In the genomic region with DNA sequence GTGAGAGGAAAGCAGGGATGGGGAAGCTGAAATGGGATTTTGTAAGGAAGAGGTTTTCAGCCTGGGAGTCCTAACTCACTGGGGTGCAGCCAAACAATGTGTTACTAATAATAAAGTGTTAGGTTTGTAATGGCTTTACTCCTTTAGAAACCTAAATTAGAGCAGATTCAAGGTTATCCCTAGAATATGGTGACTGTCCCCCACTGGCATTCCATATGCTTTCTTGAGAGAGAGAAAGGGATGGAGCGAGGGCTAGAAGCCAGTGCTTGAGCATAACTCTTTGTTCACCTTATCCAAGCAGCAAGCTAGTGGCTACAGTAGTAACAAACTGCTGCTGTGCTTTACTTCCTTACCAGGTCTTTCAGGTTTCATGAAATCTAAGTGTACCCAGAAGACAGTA, we compare ENCODE assay signal across 17 cellular contexts.
DNase-seq lines count a peak whose midpoint lies in the region; ATAC-seq and TF ChIP-seq lines count a peak whose summit lies in the region.
"Had no signal": no experiment of that assay in that cellular context is flagged by ENCODE, and none has a peak within 500 bp of the region (broad histone marks: within the 10 kb centered on the region; RNA-seq: fewer than 3 reads in every experiment).

No MANE protein-coding gene starts in this region.

- no peak overlapping the region for H3K27ac ChIP-seq in IMR-90 (ENCODE audit: insufficient read depth, low read length)
- no peak overlapping the region for H3K27ac ChIP-seq in osteoblast (ENCODE audit: low read depth, low read length)
- H3K27ac ChIP-seq: BLaER1 had no signal

- H2AK9ac ChIP-seq in IMR-90 (replicated peaks; ENCODE audit: low read depth, low read length, poor library complexity) = no peak overlapping the region

- no peaks in the 10 kb centered on the region for H3K79me2 ChIP-seq in osteoblast (ENCODE audit: insufficient read depth, low read length)

- POLR2A ChIA-PET in IMR-90 (lab: Charles Lee; ENCODE audit: unreplicated experiment) = no interaction called here

- dilution Hi-C loops in IMR-90 (cut with HindIII; ENCODE audit: low sequenced_read_pairs, unreplicated experiment) = no loop called here

- H3K23ac ChIP-seq in IMR-90 (ENCODE audit: low read depth, low read length) = no peak overlapping the region

- no peak for ATAC-seq in IMR-90 (ENCODE audit: low read depth)
- ATAC-seq: GM12878, HepG2 had no signal

- H3K4me3 Mint-ChIP-seq in osteocyte (ENCODE audit: unreplicated experiment) (no peak overlapping the region), chondrocyte (ENCODE audit: unreplicated experiment) (no peak overlapping the region)
- H3K4me3 Mint-ChIP-seq: CD14-positive monocyte; CD4-positive, alpha-beta memory T cell had no signal

- H4K5ac ChIP-seq in IMR-90 (ENCODE audit: low read depth, low read length) = no peak overlapping the region

- no peak overlapping the region for H2BK15ac ChIP-seq in IMR-90 (ENCODE audit: low read depth, low read length)

- no CpG with 5 or more reads among the region's 1 CpG for WGBS in IMR-90 (ENCODE audit: extremely low coverage in 2 of 2, insufficient read length in 1 of 2), 2 experiments

- H3K18ac ChIP-seq in IMR-90 (ENCODE audit: low read depth, low read length) = no peak overlapping the region

- no peak overlapping the region for H3K9ac ChIP-seq in IMR-90 (ENCODE audit: low read depth, low read length)
- H3K9ac ChIP-seq: BLaER1 had no signal

- no TSS peak for BruUV-seq in IMR-90 (replicated peaks; lab: Mats Ljungman, UMichigan)

- no peaks in the 10 kb centered on the region for H3K9me1 ChIP-seq in IMR-90 (ENCODE audit: insufficient read depth, low read length)

- H3K27ac Mint-ChIP-seq in osteocyte (ENCODE audit: unreplicated experiment) (no peak overlapping the region), chondrocyte (ENCODE audit: unreplicated experiment) (no peak overlapping the region)
- H3K27ac Mint-ChIP-seq: CD14-positive monocyte; CD4-positive, alpha-beta memory T cell had no signal

- H3K4me1 ChIP-seq in IMR-90 (ENCODE audit: control insufficient read depth, insufficient read depth, low read length) (0 out of 2 replicates have a peak, but pooled peaks cover 2% of the 10 kb centered on the region), osteoblast (ENCODE audit: insufficient read depth, low read length) (no peaks in the 10 kb centered on the region)
- H3K4me1 ChIP-seq: BLaER1, HAP-1 had no signal

- DNase-seq in IMR-90 (no peak), cerebellum (ENCODE audit: low spot score) (peak; percentile 54), osteoblast (ENCODE audit: insufficient read length, low spot score, missing footprints) (no peak), osteocyte (ENCODE audit: extremely low spot score, unreplicated experiment) (no peak), chondrocyte (ENCODE audit: low spot score) (no peak), H4 (ENCODE audit: low spot score) (no peak), NCI-H2107 (lab: John Stamatoyannopoulos, UW) (no peak)
- DNase-seq: 8988T; Calu3; CD4-positive, alpha-beta memory T cell; DMS79 treated with DMSO at 0.1 percent for 48 hours; GOT3 had no signal

- no peak overlapping the region for H3K4me3 ChIP-seq in IMR-90 (ENCODE audit: insufficient read depth, low read depth, low read length)
- H3K4me3 ChIP-seq in osteoblast (ENCODE audit: insufficient read depth, low read length) = no peak overlapping the region
- H3K4me3 ChIP-seq: BLaER1, GM12878, HAP-1 had no signal

- H4K8ac ChIP-seq in IMR-90 (ENCODE audit: low read depth in 2 of 2, low read length in 2 of 2) = no peak overlapping the region

- intact Hi-C loops in IMR-90 (cut with micrococcal nuclease) = no loop called here

- no peak overlapping the region for H2AFZ ChIP-seq in IMR-90 (replicated peaks; ENCODE audit: low read length, poor library complexity)
- peak overlapping the region; percentile 21 for H2AFZ ChIP-seq in osteoblast (ENCODE audit: low read length)

- no peak overlapping the region for H3K14ac ChIP-seq in IMR-90 (replicated peaks; ENCODE audit: low read depth, low read length)

- H3K27me3 ChIP-seq in IMR-90 (ENCODE audit: control insufficient read depth, insufficient read depth, low read length) = no peaks in the 10 kb centered on the region
- no peaks in the 10 kb centered on the region for H3K27me3 ChIP-seq in osteoblast (ENCODE audit: insufficient read depth, low read length)
- H3K27me3 ChIP-seq: BLaER1 had no signal

- no peak overlapping the region for H3K4ac ChIP-seq in IMR-90 (ENCODE audit: low read depth, low read length)

- H3K4me1 Mint-ChIP-seq in osteocyte (ENCODE audit: unreplicated experiment) (peaks cover 9% of the 10 kb centered on the region), chondrocyte (ENCODE audit: low read depth) (peaks cover 22% of the 10 kb centered on the region)
- H3K4me1 Mint-ChIP-seq: CD14-positive monocyte; CD4-positive, alpha-beta memory T cell had no signal

- no peak overlapping the region for H4K91ac ChIP-seq in IMR-90 (ENCODE audit: insufficient read depth, low read depth, low read length)

- H3K4me2 ChIP-seq in IMR-90 (ENCODE audit: low read depth, low read length) (no peak overlapping the region), osteoblast (ENCODE audit: insufficient read depth, low read length) (no peak overlapping the region)
- H3K4me2 ChIP-seq: BLaER1 had no signal

- H3K9me3 ChIP-seq in IMR-90 (ENCODE audit: control insufficient read depth, insufficient read depth, low read length) (no peaks in the 10 kb centered on the region), osteoblast (ENCODE audit: low read depth, low read length) (no peaks in the 10 kb centered on the region)
- H3K9me3 ChIP-seq: BLaER1, HAP-1 had no signal

- no peak for TF ChIP-seq RAD21 in IMR-90 (IDR thresholded peaks at IDR 0.05; ENCODE audit: low read length)

- no peaks in the 10 kb centered on the region for H3K79me1 ChIP-seq in IMR-90 (ENCODE audit: low read depth in 1 of 2, low read length in 2 of 2)

- TF ChIP-seq POLR2A in IMR-90 (IDR thresholded peaks at IDR 0.05; ENCODE audit: low read depth, low read length) = no peak

- 0 out of 2 replicates have a peak overlapping the region, but pooled peaks have one; percentile 16 for H2BK120ac ChIP-seq in IMR-90 (ENCODE audit: low read depth, low read length)

- peaks cover 7% of the 10 kb centered on the region for H3K9me3 Mint-ChIP-seq in osteocyte (ENCODE audit: unreplicated experiment)
- H3K9me3 Mint-ChIP-seq in chondrocyte (ENCODE audit: low read depth) = peaks cover 17% of the 10 kb centered on the region

- H3K27me3 Mint-ChIP-seq in osteocyte (ENCODE audit: unreplicated experiment) = no peaks in the 10 kb centered on the region
- H3K27me3 Mint-ChIP-seq in chondrocyte (ENCODE audit: low read depth) = no peaks in the 10 kb centered on the region

- peaks cover 5% of the 10 kb centered on the region for H3K36me3 Mint-ChIP-seq in osteocyte (ENCODE audit: unreplicated experiment)
- peaks cover 3% of the 10 kb centered on the region for H3K36me3 Mint-ChIP-seq in chondrocyte (ENCODE audit: low read depth)
- H3K36me3 Mint-ChIP-seq: CD14-positive monocyte; CD4-positive, alpha-beta memory T cell had no signal

- no peak overlapping the region for H2BK5ac ChIP-seq in IMR-90 (ENCODE audit: low read depth, low read length, poor library complexity, severe bottlenecking)

- H3K56ac ChIP-seq in IMR-90 (ENCODE audit: extremely low read depth, insufficient read depth, low read length) = no peak overlapping the region

- CTCF ChIA-PET in IMR-90 (lab: Yijun Ruan, JAX) = no interaction called here

- H2AK5ac ChIP-seq in IMR-90 (ENCODE audit: low read depth, low read length) = no peak overlapping the region

- in situ Hi-C loops in IMR-90 (cut with MboI; ENCODE audit: low sequenced_read_pairs) = no loop called here

- H3K36me3 ChIP-seq in IMR-90 (ENCODE audit: control insufficient read depth, insufficient read depth, low read length) (no peaks in the 10 kb centered on the region), osteoblast (ENCODE audit: insufficient read depth, low read length) (no peaks in the 10 kb centered on the region)
- H3K36me3 ChIP-seq: BLaER1, HAP-1 had no signal

- H2BK20ac ChIP-seq in IMR-90 (ENCODE audit: low read depth, low read length) = no peak overlapping the region

- TF ChIP-seq CTCF in IMR-90 (conservative IDR thresholded peaks at IDR 0.05; ENCODE audit: low read depth, low read length) = no peak
- TF ChIP-seq CTCF in osteoblast (IDR thresholded peaks at IDR 0.05; ENCODE audit: extremely low read depth, low read depth, low read length) = no peak
- no peak for TF ChIP-seq CTCF in osteocyte (IDR thresholded peaks at IDR 0.05)
- no peak for TF ChIP-seq CTCF in chondrocyte (IDR thresholded peaks at IDR 0.05)

- H4K20me1 ChIP-seq in IMR-90 (ENCODE audit: insufficient read depth, low read length) (no peaks in the 10 kb centered on the region), osteoblast (ENCODE audit: insufficient read depth, low read length) (no peaks in the 10 kb centered on the region)
- H4K20me1 ChIP-seq: BLaER1 had no signal

TF ChIP-seq in IMR-90, 13 proteins besides CTCF, POLR2A, EP300 and RAD21 (continues in another document):
- TF ChIP-seq, protein P1, sequence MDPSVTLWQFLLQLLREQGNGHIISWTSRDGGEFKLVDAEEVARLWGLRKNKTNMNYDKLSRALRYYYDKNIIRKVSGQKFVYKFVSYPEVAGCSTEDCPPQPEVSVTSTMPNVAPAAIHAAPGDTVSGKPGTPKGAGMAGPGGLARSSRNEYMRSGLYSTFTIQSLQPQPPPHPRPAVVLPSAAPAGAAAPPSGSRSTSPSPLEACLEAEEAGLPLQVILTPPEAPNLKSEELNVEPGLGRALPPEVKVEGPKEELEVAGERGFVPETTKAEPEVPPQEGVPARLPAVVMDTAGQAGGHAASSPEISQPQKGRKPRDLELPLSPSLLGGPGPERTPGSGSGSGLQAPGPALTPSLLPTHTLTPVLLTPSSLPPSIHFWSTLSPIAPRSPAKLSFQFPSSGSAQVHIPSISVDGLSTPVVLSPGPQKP (IDR thresholded peaks at IDR 0.05; ENCODE audit: borderline replicate concordance, low read depth, low read length) = no peak
- TF ChIP-seq BHLHE40 (IDR thresholded peaks at IDR 0.05; ENCODE audit: low read depth, low read length) (no peak), RCOR1 (IDR thresholded peaks at IDR 0.05; ENCODE audit: insufficient replicate concordance, low read length) (no peak), MAZ (IDR thresholded peaks at IDR 0.05; ENCODE audit: borderline replicate concordance, low read depth, low read length) (no peak), NFE2L2 (IDR thresholded peaks at IDR 0.05; ENCODE audit: low read depth, low read length) (no peak), RFX5 (IDR thresholded peaks at IDR 0.05; ENCODE audit: low read depth, low read length) (no peak), MXI1 (IDR thresholded peaks at IDR 0.05; ENCODE audit: borderline replicate concordance, low read depth, low read length) (no peak), SMC3 (IDR thresholded peaks at IDR 0.05; ENCODE audit: low read depth, low read length) (no peak)
- TF ChIP-seq, protein P2, sequence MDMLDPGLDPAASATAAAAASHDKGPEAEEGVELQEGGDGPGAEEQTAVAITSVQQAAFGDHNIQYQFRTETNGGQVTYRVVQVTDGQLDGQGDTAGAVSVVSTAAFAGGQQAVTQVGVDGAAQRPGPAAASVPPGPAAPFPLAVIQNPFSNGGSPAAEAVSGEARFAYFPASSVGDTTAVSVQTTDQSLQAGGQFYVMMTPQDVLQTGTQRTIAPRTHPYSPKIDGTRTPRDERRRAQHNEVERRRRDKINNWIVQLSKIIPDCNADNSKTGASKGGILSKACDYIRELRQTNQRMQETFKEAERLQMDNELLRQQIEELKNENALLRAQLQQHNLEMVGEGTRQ (IDR thresholded peaks at IDR 0.05; ENCODE audit: low read depth, low read length) = no peak
